Comparison of ENCODE assay signal across 8 cellular contexts in genomic region chr2:132670104-132670960, GRCh38. TPM values are rescaled to one million over a fixed set of nuclear protein-coding genes. Genes with fewer than 3 reads are reported as not detected.
DNase-seq lines count a peak whose midpoint lies in the region; ATAC-seq and TF ChIP-seq lines count a peak whose summit lies in the region.

Gene LYPD1, minus strand, starts transcription at chr2:132670205. Its CDS starts 273 bp downstream, at chr2:132669932.

- peaks cover 0 to 8% of the 10 kb centered on the region in 2 donors for H3K9me3 Mint-ChIP-seq in stimulated activated naive CD8-positive, alpha-beta T cell treated with anti-CD3 and anti-CD28 coated beads, Interleukin-15, amount 100 ng/mL, for 72 hours

- peak within 1 kb of the TSS in 1 of 2 donors; percentile 27 for H3K4me3 Mint-ChIP-seq in stimulated activated naive CD8-positive, alpha-beta T cell treated with anti-CD3 and anti-CD28 coated beads, Interleukin-15, amount 100 ng/mL, for 72 hours

- H3K27me3 ChIP-seq in left lung, result peaks cover 21 to 55% of the 10 kb centered on the region in 2 donors
- no peaks in the 10 kb centered on the region for H3K27me3 ChIP-seq in thoracic aorta (replicated peaks; ENCODE audit: insufficient read depth)

- ATAC-seq in stimulated activated naive CD8-positive, alpha-beta T cell treated with anti-CD3 and anti-CD28 coated beads, Interleukin-15, amount 100 ng/mL, for 72 hours, result peak; percentile 33
- ATAC-seq in stimulated activated naive CD8-positive, alpha-beta T cell treated with anti-CD3 and anti-CD28 coated beads, Interleukin-15, Interleukin-2, amounts not matched to agents 100 U/mL and 50 U/mL, for 24 hours, result no peak
- peak; percentile 81 for ATAC-seq in left lung
- ATAC-seq in thoracic aorta (ENCODE audit: insufficient number of reproducible peaks, low FRiP score, low read depth), result no peak
- no peak for ATAC-seq in HG03095 (IDR thresholded peaks at IDR 0.05; ENCODE audit: unreplicated experiment)
- ATAC-seq in GM21367 (IDR thresholded peaks at IDR 0.05; ENCODE audit: unreplicated experiment), result no peak

- H3K4me3 ChIP-seq in cardiac fibroblast (replicated peaks in 1 of 2; ENCODE audit: low read depth in 2 of 2, low read length in 2 of 2), result peak within 1 kb of the TSS; percentile 38 to 56
- peak within 1 kb of the TSS; percentile 37 to 45 for H3K4me3 ChIP-seq in left lung
- peak within 1 kb of the TSS; percentile 55 for H3K4me3 ChIP-seq in thoracic aorta

- H3K4me1 ChIP-seq in left lung (peaks cover 3 to 29% of the 10 kb centered on the region in 2 donors), thoracic aorta (ENCODE audit: control insufficient read depth in 1 of 2, low read depth in 2 of 2) (peaks cover 0 to 21% of the 10 kb centered on the region in 2 donors)

- TF ChIP-seq CTCF in cardiac fibroblast (IDR thresholded peaks at IDR 0.05; ENCODE audit: low read depth, low read length) (no peak), left lung (IDR thresholded peaks at IDR 0.05) (no peak), thoracic aorta (IDR thresholded peaks at IDR 0.05) (no peak)

- H3K36me3 ChIP-seq in left lung, result no peaks in the 10 kb centered on the region
- H3K36me3 ChIP-seq in thoracic aorta, result no peaks in the 10 kb centered on the region

- DNase-seq in stimulated activated naive CD8-positive, alpha-beta T cell treated with anti-CD3 and anti-CD28 coated beads, Interleukin-15, amount 100 ng/mL, for 72 hours, result no peak
- DNase-seq in stimulated activated naive CD8-positive, alpha-beta T cell treated with anti-CD3 and anti-CD28 coated beads, Interleukin-15, Interleukin-2, amounts not matched to agents 100 U/mL and 50 U/mL, for 24 hours, result no peak
- DNase-seq in cardiac fibroblast (ENCODE audit: low read depth in 2 of 2) (no peak), left lung (peak; percentile 34 to 78), thoracic aorta (ENCODE audit: low spot score) (no peak)
- DNase-seq in activated naive CD4-positive, alpha-beta T cell treated with Interleukin-2 at 50 U/mL for 16 hours, result no peak

- no peaks in the 10 kb centered on the region for H3K9me3 ChIP-seq in left lung
- H3K9me3 ChIP-seq in thoracic aorta, result no peaks in the 10 kb centered on the region

- no peak within 1 kb of the TSS for H3K27ac ChIP-seq in left lung
- H3K27ac ChIP-seq in thoracic aorta, result no peak within 1 kb of the TSS

- H3K27me3 Mint-ChIP-seq in stimulated activated naive CD8-positive, alpha-beta T cell treated with anti-CD3 and anti-CD28 coated beads, Interleukin-15, amount 100 ng/mL, for 72 hours, result peaks cover 49% of the 10 kb centered on the region

- no peak within 1 kb of the TSS for H3K27ac Mint-ChIP-seq in stimulated activated naive CD8-positive, alpha-beta T cell treated with anti-CD3 and anti-CD28 coated beads, Interleukin-15, amount 100 ng/mL, for 72 hours

- intact Hi-C loops in left lung (cut with DNase I), result no loop called here

- H3K4me1 Mint-ChIP-seq in stimulated activated naive CD8-positive, alpha-beta T cell treated with anti-CD3 and anti-CD28 coated beads, Interleukin-15, amount 100 ng/mL, for 72 hours, result peaks cover 6% of the 10 kb centered on the region

RNA-seq across cellular contexts. Expression of gene LYPD1, which starts in this region (rescaled TPM):
- total RNA-seq in left lung (1 to 10 TPM; 2.5 to 5.6 TPM), thoracic aorta (under 1 TPM in 1 of 2 donors, not detected in 1; 0.28 TPM)

Comparison
In these comparisons a context has a peak if more than half of its experiments do, and no peak if none do; other contexts are left out.
1. ATAC-seq: peak in stimulated activated naive CD8-positive, alpha-beta T cell treated with anti-CD3 and anti-CD28 coated beads, Interleukin-15, amount 100 ng/mL, for 72 hours (single experiment) and left lung (single experiment); none in stimulated activated naive CD8-positive, alpha-beta T cell treated with anti-CD3 and anti-CD28 coated beads, Interleukin-15, Interleukin-2, amounts not matched to agents 100 U/mL and 50 U/mL, for 24 hours (single experiment), thoracic aorta (single experiment), HG03095 (single experiment) and GM21367 (single experiment).
2. DNase-seq: peak in left lung (2 of 2); none in stimulated activated naive CD8-positive, alpha-beta T cell treated with anti-CD3 and anti-CD28 coated beads, Interleukin-15, amount 100 ng/mL, for 72 hours (0 of 2), stimulated activated naive CD8-positive, alpha-beta T cell treated with anti-CD3 and anti-CD28 coated beads, Interleukin-15, Interleukin-2, amounts not matched to agents 100 U/mL and 50 U/mL, for 24 hours (single experiment), cardiac fibroblast (0 of 2), thoracic aorta (single experiment) and activated naive CD4-positive, alpha-beta T cell treated with Interleukin-2 at 50 U/mL for 16 hours (single experiment).
3. Peak in every context shown above with its lines, with median percentiles within 50 percentile points of each other: H3K4me3 ChIP-seq.